In genomic region chr22:24696551-24697001, GRCh38 we compare ENCODE assay signal across 1 cellular context.
TF ChIP-seq lines count a peak whose summit lies in the region.

No MANE protein-coding gene starts in this region.

TF ChIP-seq in GM23338, 12 proteins besides CTCF, POLR2A, EP300 and RAD21 (continued from another document):
- TF ChIP-seq ZNF462 (CRISPR knock-in tag; IDR thresholded peaks at IDR 0.05), result no peak
- TF ChIP-seq STAT1 (IDR thresholded peaks at IDR 0.05; ENCODE audit: unreplicated experiment), result no peak
- no peak for TF ChIP-seq ZNF331 (CRISPR knock-in tag; IDR thresholded peaks at IDR 0.05; ENCODE audit: low read depth)
- no peak for TF ChIP-seq CREB1 (CRISPR knock-in tag; IDR thresholded peaks at IDR 0.05; ENCODE audit: low read depth)
- no peak for TF ChIP-seq EZH2phosphoT487 (IDR thresholded peaks at IDR 0.05; ENCODE audit: unreplicated experiment)
- no peak for TF ChIP-seq ZNF114 (CRISPR knock-in tag; IDR thresholded peaks at IDR 0.05)
- TF ChIP-seq REST (IDR thresholded peaks at IDR 0.05; ENCODE audit: unreplicated experiment), result no peak
- TF ChIP-seq JUNB (IDR thresholded peaks at IDR 0.05; ENCODE audit: unreplicated experiment), result no peak
- no peak for TF ChIP-seq NANOG (IDR thresholded peaks at IDR 0.05; ENCODE audit: borderline replicate concordance)
- TF ChIP-seq EZH2 (IDR thresholded peaks at IDR 0.05; ENCODE audit: low read depth, unreplicated experiment), result no peak
TF ChIP-seq in GM23338: peak in this region for 0.
